Comparison of ENCODE assay signal across 17 cellular contexts in genomic region chr15:99073008-99073714, GRCh38. TPM values are rescaled to one million over a fixed set of nuclear protein-coding genes. Genes with fewer than 3 reads are reported as not detected.
DNase-seq lines count a peak whose midpoint lies in the region; ATAC-seq and TF ChIP-seq lines count a peak whose summit lies in the region.
"Had no signal": no experiment of that assay in that cellular context is flagged by ENCODE, and none has a peak within 500 bp of the region (broad histone marks: within the 10 kb centered on the region; RNA-seq: fewer than 3 reads in every experiment).

No MANE protein-coding gene starts in this region.

- H3K36me3 ChIP-seq in MG63 (no peaks in the 10 kb centered on the region), WERI-Rb-1 (no peaks in the 10 kb centered on the region)
- H3K36me3 ChIP-seq: Peyer's patch, vagina had no signal

- ATAC-seq in GM19463 (IDR thresholded peaks at IDR 0.05; ENCODE audit: unreplicated experiment) (peak; percentile 53), HG03432 (IDR thresholded peaks at IDR 0.05; ENCODE audit: unreplicated experiment) (peak; percentile 62)

- TF ChIP-seq CTCF in GM10266 (IDR thresholded peaks at IDR 0.05; ENCODE audit: control insufficient read depth, insufficient read depth, low read depth, missing control alignments) (no peak), choroid plexus epithelial cell (conservative IDR thresholded peaks at IDR 0.05; ENCODE audit: low read depth, low read length) (no peak), WERI-Rb-1 (IDR thresholded peaks at IDR 0.05; ENCODE audit: low read depth, low read length) (no peak)

- H3K4me3 ChIP-seq in choroid plexus epithelial cell (ENCODE audit: low read depth, low read length) = no peak overlapping the region
- H3K4me3 ChIP-seq in MG63 = no peak overlapping the region
- H3K4me3 ChIP-seq in WERI-Rb-1 (ENCODE audit: low read depth, low read length) = no peak overlapping the region
- H3K4me3 ChIP-seq: Peyer's patch, vagina had no signal

- peak; percentile 3 for DNase-seq in GM10266 (ENCODE audit: extremely low spot score)
- DNase-seq in choroid plexus epithelial cell (ENCODE audit: low read depth) = peak; percentile 50
- no peak for DNase-seq in H4 (ENCODE audit: low spot score)
- DNase-seq in activated CD4-positive, alpha-beta T cell treated with anti-CD3 and anti-CD28 coated beads, Interleukin-2, amount 50 U/mL, for 48 hours = no peak
- no peak for DNase-seq in MG63
- no peak for DNase-seq in WERI-Rb-1
- DNase-seq: activated B cell treated with CpG ODN at 0.5 μM for 24 hours; activated naive CD4-positive, alpha-beta T cell; GDM1; mammary epithelial cell; NCI-H2081; NCI-H526 treated with DMSO at 0.1 percent for 48 hours; nephron progenitor cell; Peyer's patch had no signal

- H3K9me3 ChIP-seq in MG63 (no peaks in the 10 kb centered on the region), WERI-Rb-1 (ENCODE audit: severe bottlenecking) (no peaks in the 10 kb centered on the region)
- H3K9me3 ChIP-seq: Peyer's patch, vagina had no signal

- H3K27ac ChIP-seq in WERI-Rb-1 = no peak overlapping the region
- H3K27ac ChIP-seq: Peyer's patch, vagina had no signal

- H3K27me3 ChIP-seq in MG63 (no peaks in the 10 kb centered on the region), WERI-Rb-1 (ENCODE audit: insufficient read depth, low read depth, severe bottlenecking) (no peaks in the 10 kb centered on the region)
- H3K27me3 ChIP-seq: Peyer's patch, vagina had no signal

RNA-seq across cellular contexts. Expression of gene SYNM, which starts 31.7 kb away (rescaled TPM):
- total RNA-seq in H4 (2014; rRNA removed; shearing (Covaris generic)) = 6.6 and 8.0 TPM in 2 replicates
- total RNA-seq in MG63 (2014; rRNA removed; shearing (Covaris generic); ENCODE audit: low replicate concordance) = 2.5 and 7.4 TPM in 2 replicates

Comparison
In these comparisons a context has a peak if more than half of its experiments do, and no peak if none do; other contexts are left out.
1. DNase-seq: peak in GM10266 (single experiment) and choroid plexus epithelial cell (single experiment); none in H4 (single experiment), activated CD4-positive, alpha-beta T cell treated with anti-CD3 and anti-CD28 coated beads, Interleukin-2, amount 50 U/mL, for 48 hours (0 of 2), MG63 (single experiment) and WERI-Rb-1 (single experiment).